Comparison of ENCODE assay signal across 28 cellular contexts in genomic region chr13:73902847-73903246, GRCh38.
"Had no signal": no experiment of that assay in that cellular context is flagged by ENCODE, and none has a peak within 500 bp of the region (broad histone marks: within the 10 kb centered on the region; RNA-seq: fewer than 3 reads in every experiment).

No MANE protein-coding gene starts in this region.

- H3K27me3 Mint-ChIP-seq: activated CD4-positive, alpha-beta memory T cell treated with anti-CD3 and anti-CD28 coated beads, Interleukin-2, amount 10 ng/mL, durations not matched to agents 7 days and 5 days; activated CD8-positive, alpha-beta memory T cell treated with anti-CD3 and anti-CD28 coated beads, Interleukin-2, amount 10 ng/mL, durations not matched to agents 7 days and 5 days; activated naive CD8-positive, alpha-beta T cell treated with anti-CD3 and anti-CD28 coated beads for 36 hours; activated T-helper 17 cell treated with anti-CD3 and anti-CD28 coated beads, Interleukin-2, amount 50 U/mL, for 72 hours had no signal

- H3K4me1 Mint-ChIP-seq: activated CD4-positive, alpha-beta memory T cell treated with anti-CD3 and anti-CD28 coated beads, Interleukin-2, amount 10 ng/mL, durations not matched to agents 7 days and 5 days; activated CD8-positive, alpha-beta memory T cell treated with anti-CD3 and anti-CD28 coated beads, Interleukin-2, amount 10 ng/mL, durations not matched to agents 7 days and 5 days had no signal

- H3K36me3 ChIP-seq: cardiac muscle cell had no signal

- H3K27ac ChIP-seq: cardiac muscle cell had no signal

- DNase-seq: activated CD4-positive, alpha-beta memory T cell treated with anti-CD3 and anti-CD28 coated beads, Interleukin-2, amount 10 ng/mL, durations not matched to agents 7 days and 5 days; activated CD4-positive, alpha-beta T cell treated with anti-CD3 and anti-CD28 coated beads for 4 hours; activated CD4-positive, alpha-beta T cell treated with anti-CD3 and anti-CD28 coated beads, Interleukin-2, amount 50 U/mL, for 1 hour; activated CD8-positive, alpha-beta memory T cell treated with anti-CD3 and anti-CD28 coated beads for 24 hours; activated CD8-positive, alpha-beta memory T cell treated with anti-CD3 and anti-CD28 coated beads, Interleukin-2, amount 10 ng/mL, durations not matched to agents 7 days and 5 days; activated CD8-positive, alpha-beta memory T cell treated with anti-CD3 and anti-CD28 coated beads, Interleukin-2, amount 50 U/mL, for 48 hours; activated effector memory CD4-positive, alpha-beta T cell treated with anti-CD3 and anti-CD28 coated beads, Interleukin-2, amount 50 U/mL, for 16 hours; activated naive CD4-positive, alpha-beta T cell; activated naive CD4-positive, alpha-beta T cell treated with anti-CD3 and anti-CD28 coated beads, Interleukin-2, amount 50 U/mL, for 16 hours; activated naive CD8-positive, alpha-beta T cell treated with anti-CD3 and anti-CD28 coated beads for 36 hours; activated T-cell treated with anti-CD3 and anti-CD28 coated beads, Interleukin-2, amount 50 U/mL, for 48 hours; amniotic stem cell; aorta; NCI-H1105; NCI-H1417 treated with DMSO at 0.1 percent for 48 hours; NCI-H187 treated with DMSO at 0.1 percent for 48 hours; NCI-H2081; NCI-H510A; NCI-H526; NCI-H748 treated with DMSO at 0.1 percent for 48 hours; OCI-M1; Right ventricle myocardium superior had no signal

- H3K27me3 ChIP-seq: cardiac muscle cell had no signal

- H3K27ac Mint-ChIP-seq: activated CD4-positive, alpha-beta memory T cell treated with anti-CD3 and anti-CD28 coated beads, Interleukin-2, amount 10 ng/mL, durations not matched to agents 7 days and 5 days; activated CD8-positive, alpha-beta memory T cell treated with anti-CD3 and anti-CD28 coated beads, Interleukin-2, amount 10 ng/mL, durations not matched to agents 7 days and 5 days; activated naive CD8-positive, alpha-beta T cell treated with anti-CD3 and anti-CD28 coated beads for 36 hours; activated T-helper 17 cell treated with anti-CD3 and anti-CD28 coated beads, Interleukin-2, amount 50 U/mL, for 72 hours; T-helper 1 cell treated with Interleukin-12 subunit alpha and Interleukin-12 subunit beta and Interleukin-4 antibody, amounts not matched to agents 30 μg/mL and 1 μg/mL, for 36 hours; T-helper 2 cell treated with Interferon-gamma antibody and Interleukin-4, amounts not matched to agents 5 μg/mL and 100 μg/mL, for 36 hours had no signal

- FAIRE-seq: TTC549 had no signal

- H3K4me3 Mint-ChIP-seq: activated CD4-positive, alpha-beta memory T cell treated with anti-CD3 and anti-CD28 coated beads, Interleukin-2, amount 10 ng/mL, durations not matched to agents 7 days and 5 days; activated CD8-positive, alpha-beta memory T cell treated with anti-CD3 and anti-CD28 coated beads, Interleukin-2, amount 10 ng/mL, durations not matched to agents 7 days and 5 days; activated naive CD8-positive, alpha-beta T cell treated with anti-CD3 and anti-CD28 coated beads for 36 hours; activated T-helper 17 cell treated with anti-CD3 and anti-CD28 coated beads, Interleukin-2, amount 50 U/mL, for 72 hours; T-helper 1 cell treated with Interleukin-12 subunit alpha and Interleukin-12 subunit beta and Interleukin-4 antibody, amounts not matched to agents 30 μg/mL and 1 μg/mL, for 36 hours; T-helper 2 cell treated with Interferon-gamma antibody and Interleukin-4, amounts not matched to agents 5 μg/mL and 100 μg/mL, for 36 hours had no signal

- H3K4me3 ChIP-seq: cardiac muscle cell had no signal

- H3K9me3 Mint-ChIP-seq: activated CD4-positive, alpha-beta memory T cell treated with anti-CD3 and anti-CD28 coated beads, Interleukin-2, amount 10 ng/mL, durations not matched to agents 7 days and 5 days; activated T-helper 17 cell treated with anti-CD3 and anti-CD28 coated beads, Interleukin-2, amount 50 U/mL, for 72 hours; T-helper 1 cell treated with Interleukin-12 subunit alpha and Interleukin-12 subunit beta and Interleukin-4 antibody, amounts not matched to agents 30 μg/mL and 1 μg/mL, for 36 hours; T-helper 2 cell treated with Interferon-gamma antibody and Interleukin-4, amounts not matched to agents 5 μg/mL and 100 μg/mL, for 36 hours had no signal

- ATAC-seq: activated CD4-positive, CD25-positive, alpha-beta regulatory T cell treated with anti-CD3 and anti-CD28 coated beads, Interleukin-2, amount 50 U/mL, for 24 hours; activated CD8-positive, alpha-beta memory T cell treated with anti-CD3 and anti-CD28 coated beads, Interleukin-2, amount 10 ng/mL, durations not matched to agents 7 days and 5 days; activated T-helper 17 cell treated with anti-CD3 and anti-CD28 coated beads, Interleukin-2, amount 50 U/mL, for 72 hours had no signal
